In genomic region chr10:73095479-73096021, GRCh38 we compare ENCODE assay signal across 8 cellular contexts. TPM values are rescaled to one million over a fixed set of nuclear protein-coding genes. Genes with fewer than 3 reads are reported as not detected.
A peak's percentile ranks its signal among the peaks of the same experiment; 100 is the strongest.
DNase-seq lines count a peak whose midpoint lies in the region; ATAC-seq and TF ChIP-seq lines count a peak whose summit lies in the region.

No MANE protein-coding gene starts in this region.

- no peaks in the 10 kb centered on the region; the same call in 1 of the 2 replicates for H3K9me1 ChIP-seq in IMR-90 (ENCODE audit: insufficient read depth, low read length)

- H3K18ac ChIP-seq in IMR-90 (ENCODE audit: low read depth, low read length), result peak overlapping the region; percentile 78; the same call in 1 of the 2 replicates

- peak overlapping the region; percentile 83 for H3K4ac ChIP-seq in IMR-90 (ENCODE audit: low read depth, low read length)

- peak overlapping the region; percentile 70 to 90 for H4K8ac ChIP-seq in IMR-90 (ENCODE audit: low read depth in 2 of 2, low read length in 2 of 2)

- H3K56ac ChIP-seq in IMR-90 (ENCODE audit: extremely low read depth, insufficient read depth, low read length), result peak overlapping the region; percentile 98

- TF ChIP-seq RAD21 in IMR-90 (IDR thresholded peaks at IDR 0.05; ENCODE audit: low read length), result no peak

- H2AFZ ChIP-seq in IMR-90 (replicated peaks; ENCODE audit: low read length, poor library complexity), result peak overlapping the region; percentile 97

- H3K4me2 ChIP-seq in IMR-90 (ENCODE audit: low read depth, low read length), result peak overlapping the region; percentile 48; the same call in 1 of the 2 replicates

- peak overlapping the region; percentile 87 for H2BK5ac ChIP-seq in IMR-90 (ENCODE audit: low read depth, low read length, poor library complexity, severe bottlenecking)

- H3K36me3 ChIP-seq in IMR-90 (ENCODE audit: control insufficient read depth, insufficient read depth, low read length), result no peaks in the 10 kb centered on the region; the same call in 1 of the 2 replicates

- DNase-seq in DMS114 treated with DMSO at 0.1 percent for 48 hours (lab: John Stamatoyannopoulos, UW; ENCODE audit: unreplicated experiment) (peak; percentile 57), IMR-90 (peak; percentile 82), cardiac fibroblast (ENCODE audit: low read depth in 2 of 2) (peak; percentile 89 to 90), islet precursor cell (peak; percentile 72), NCI-H2029 treated with DMSO at 0.1 percent for 48 hours (lab: John Stamatoyannopoulos, UW) (no peak)
- peak; percentile 33 for DNase-seq in T-helper 2 cell treated with Interferon-gamma antibody and Interleukin-4, amounts not matched to agents 5 μg/mL and 100 μg/mL, for 36 hours (ENCODE audit: low spot score)
- DNase-seq in stimulated activated CD4-positive, alpha-beta T cell treated with anti-CD3 and anti-CD28 coated beads, Interleukin-1b, Interleukin-23, amount 100 ng/mL, for 48 hours, result peak; percentile 21

- no TSS peak for BruUV-seq in IMR-90 (replicated peaks; lab: Mats Ljungman, UMichigan)

- H3K23ac ChIP-seq in IMR-90 (ENCODE audit: low read depth, low read length), result peak overlapping the region; percentile 93

- no peaks in the 10 kb centered on the region for H3K27me3 Mint-ChIP-seq in T-helper 2 cell treated with Interferon-gamma antibody and Interleukin-4, amounts not matched to agents 5 μg/mL and 100 μg/mL, for 36 hours (ENCODE audit: low read depth)

- H3K79me1 ChIP-seq in IMR-90 (ENCODE audit: low read depth in 1 of 2, low read length in 2 of 2), result peaks cover 0 to 12% of the 10 kb centered on the region in 2 experiments; a peak in 2 of 4 replicates

- H3K27ac Mint-ChIP-seq in T-helper 2 cell treated with Interferon-gamma antibody and Interleukin-4, amounts not matched to agents 5 μg/mL and 100 μg/mL, for 36 hours, result peak overlapping the region; percentile 96

- H3K27ac ChIP-seq in IMR-90 (ENCODE audit: insufficient read depth, low read length), result peak overlapping the region; percentile 91

- peaks cover 16% of the 10 kb centered on the region for H3K36me3 Mint-ChIP-seq in T-helper 2 cell treated with Interferon-gamma antibody and Interleukin-4, amounts not matched to agents 5 μg/mL and 100 μg/mL, for 36 hours (ENCODE audit: low read depth)

- peak overlapping the region; percentile 91 for H3K9ac ChIP-seq in IMR-90 (ENCODE audit: low read depth, low read length)

- dilution Hi-C loops in IMR-90 (cut with HindIII; ENCODE audit: low sequenced_read_pairs, unreplicated experiment), result no loop called here

- H3K4me1 Mint-ChIP-seq in T-helper 2 cell treated with Interferon-gamma antibody and Interleukin-4, amounts not matched to agents 5 μg/mL and 100 μg/mL, for 36 hours (ENCODE audit: low read depth), result peaks cover 35% of the 10 kb centered on the region

- H2AK9ac ChIP-seq in IMR-90 (replicated peaks; ENCODE audit: low read depth, low read length, poor library complexity), result peak overlapping the region; percentile 98

- ATAC-seq in IMR-90 (ENCODE audit: low read depth), result peak; percentile 5; the same call in 1 of the 2 replicates
- ATAC-seq in GM19455 (IDR thresholded peaks at IDR 0.05; ENCODE audit: unreplicated experiment), result no peak

- intact Hi-C loops in IMR-90 (cut with micrococcal nuclease), result loop anchor here (1.0 kb wide), 1 partner anchor 64 kb away; no protein-coding TSS in a partner anchor

- peak overlapping the region; percentile 88 for H4K91ac ChIP-seq in IMR-90 (ENCODE audit: insufficient read depth, low read depth, low read length)

- POLR2A ChIA-PET in IMR-90 (lab: Charles Lee; ENCODE audit: unreplicated experiment), result interaction anchor here (0.5 to 0.8 kb wide), 11 partner anchors 14 to 776 kb away, joined by 3 to 18 read pairs (median 6); partner anchors contain the start of gene NUDT13

- TF ChIP-seq POLR2A in IMR-90 (IDR thresholded peaks at IDR 0.05; ENCODE audit: low read depth, low read length), result peak; percentile 82

- H2AK5ac ChIP-seq in IMR-90 (ENCODE audit: low read depth, low read length), result peak overlapping the region; percentile 10; the same call in 1 of the 2 replicates

- H2BK20ac ChIP-seq in IMR-90 (ENCODE audit: low read depth, low read length), result no peak overlapping the region

- CTCF ChIA-PET in IMR-90 (lab: Yijun Ruan, JAX), result interaction anchor here (0.6 to 1.4 kb wide), 3 partner anchors 9 to 1465 kb away, joined by 3 to 6 read pairs (median 4); no protein-coding TSS in a partner anchor

- WGBS in IMR-90 (ENCODE audit: extremely low coverage in 2 of 2, insufficient read length in 1 of 2), 2 experiments, result no CpG with 5 or more reads among the region's 15 CpGs

- H2BK120ac ChIP-seq in IMR-90 (ENCODE audit: low read depth, low read length), result peak overlapping the region; percentile 31

- no peaks in the 10 kb centered on the region for H3K9me3 ChIP-seq in IMR-90 (ENCODE audit: control insufficient read depth, insufficient read depth, low read length)

- peak overlapping the region; percentile 92 for H3K14ac ChIP-seq in IMR-90 (replicated peaks; ENCODE audit: low read depth, low read length)

- no peak overlapping the region for H2BK15ac ChIP-seq in IMR-90 (ENCODE audit: low read depth, low read length)

- H3K4me3 Mint-ChIP-seq in T-helper 2 cell treated with Interferon-gamma antibody and Interleukin-4, amounts not matched to agents 5 μg/mL and 100 μg/mL, for 36 hours, result peak overlapping the region; percentile 99

- peaks cover 3% of the 10 kb centered on the region; the same call in 1 of the 2 replicates for H3K4me1 ChIP-seq in IMR-90 (ENCODE audit: control insufficient read depth, insufficient read depth, low read length)

- TF ChIP-seq CTCF in IMR-90 (conservative IDR thresholded peaks at IDR 0.05; ENCODE audit: low read depth, low read length) (no peak), cardiac fibroblast (IDR thresholded peaks at IDR 0.05; ENCODE audit: low read depth, low read length) (no peak)

- H3K4me3 ChIP-seq in IMR-90 (ENCODE audit: insufficient read depth, low read depth, low read length), result peak overlapping the region; percentile 71
- peak overlapping the region; percentile 95 to 98 for H3K4me3 ChIP-seq in cardiac fibroblast (replicated peaks in 1 of 2; ENCODE audit: low read depth in 2 of 2, low read length in 2 of 2)

- H4K5ac ChIP-seq in IMR-90 (ENCODE audit: low read depth, low read length), result peak overlapping the region; percentile 50; the same call in 1 of the 2 replicates

- H3K9me3 Mint-ChIP-seq in T-helper 2 cell treated with Interferon-gamma antibody and Interleukin-4, amounts not matched to agents 5 μg/mL and 100 μg/mL, for 36 hours, result no peaks in the 10 kb centered on the region

- in situ Hi-C loops in IMR-90 (cut with MboI; ENCODE audit: low sequenced_read_pairs), result no loop called here

- peaks cover 31% of the 10 kb centered on the region for H4K20me1 ChIP-seq in IMR-90 (ENCODE audit: insufficient read depth, low read length)

- no peaks in the 10 kb centered on the region for H3K27me3 ChIP-seq in IMR-90 (ENCODE audit: control insufficient read depth, insufficient read depth, low read length)

TF ChIP-seq in IMR-90, 13 proteins besides CTCF, POLR2A, EP300 and RAD21:
- TF ChIP-seq MXI1 (IDR thresholded peaks at IDR 0.05; ENCODE audit: borderline replicate concordance, low read depth, low read length), result peak; percentile 52; the same call in 1 of the 2 replicates
- no peak for TF ChIP-seq BHLHE40 (IDR thresholded peaks at IDR 0.05; ENCODE audit: low read depth, low read length)
- no peak for TF ChIP-seq ELK1 (IDR thresholded peaks at IDR 0.05; ENCODE audit: borderline replicate concordance, low read depth, low read length)
- TF ChIP-seq FOS (IDR thresholded peaks at IDR 0.05; ENCODE audit: low read depth, low read length), result no peak
- peak; percentile 44; the same call in 1 of the 2 replicates for TF ChIP-seq MAZ (IDR thresholded peaks at IDR 0.05; ENCODE audit: borderline replicate concordance, low read depth, low read length)

RNA-seq across cellular contexts. Expression of gene P4HA1, which starts 1.1 kb away (rescaled TPM):
- 241 and 376 TPM in 2 replicates for total RNA-seq in IMR-90 (2012; rRNA removed)
- polyA plus RNA-seq in IMR-90 (2012; rRNA removed), result 133 and 178 TPM in 2 replicates
- polyA plus RNA-seq in IMR-90 (2012; cell fraction: cytosol; rRNA removed), result 23.4 and 30.4 TPM in 2 replicates
- 5.0 and 68.2 TPM in 2 replicates for polyA plus RNA-seq in IMR-90 (2012; cell fraction: nucleus; rRNA removed; ENCODE audit: low replicate concordance)

RNA-seq across cellular contexts. Expression of gene NUDT13, which starts 14.7 kb away (rescaled TPM):
- total RNA-seq in IMR-90 (2012; rRNA removed), result 0.90 and 1.1 TPM in 2 replicates
- polyA plus RNA-seq in IMR-90 (2012; rRNA removed), result 1.3 and 1.7 TPM in 2 replicates
- polyA plus RNA-seq in IMR-90 (2012; cell fraction: cytosol; rRNA removed), result 0.35 and 0.52 TPM in 2 replicates
- polyA plus RNA-seq in IMR-90 (2012; cell fraction: nucleus; rRNA removed; ENCODE audit: low replicate concordance), result 0.97 and 5.1 TPM in 2 replicates
